ENCODE assay signal across 10 cellular contexts in the genomic region with DNA sequence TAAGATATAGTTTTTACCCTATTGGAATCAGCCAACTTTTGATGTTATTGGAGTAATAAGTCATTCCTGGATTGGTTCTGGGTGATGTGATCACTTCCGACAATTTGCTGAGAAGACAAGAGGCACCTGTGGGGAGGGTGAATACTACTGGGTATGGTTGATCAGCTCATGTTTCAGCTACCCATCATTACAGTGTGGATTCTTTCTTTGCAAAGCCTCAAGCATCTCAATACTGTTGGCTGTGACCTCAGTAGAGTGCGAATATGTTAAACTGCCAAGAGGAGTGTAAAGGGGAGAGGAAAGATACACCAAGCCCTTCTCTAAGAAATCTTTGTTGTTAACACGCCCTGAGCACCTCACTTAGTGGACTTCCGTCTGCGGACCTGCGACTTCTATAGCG.
"Had no signal": no experiment of that assay in that cellular context is flagged by ENCODE, and none has a peak within 500 bp of the region (broad histone marks: within the 10 kb centered on the region; RNA-seq: fewer than 3 reads in every experiment).

No MANE protein-coding gene starts in this region.

- H3K36me3 ChIP-seq: HAP-1 had no signal

- H3K27ac ChIP-seq: GM23248, HL-60, KMS-11 had no signal

- H3K9me3 ChIP-seq: HAP-1 had no signal

- H3K27me3 Mint-ChIP-seq: IgD-negative memory B cell had no signal

- H3K4me1 Mint-ChIP-seq: IgD-negative memory B cell had no signal

- DNase-seq: GM23248, H7, HFFc6, Karpas-422, KBM-7 had no signal

- H3K4me2 ChIP-seq: KMS-11 had no signal

- H3K9ac ChIP-seq: GM23248, KMS-11 had no signal

- H3K4me1 ChIP-seq: HAP-1 had no signal

- H2AFZ ChIP-seq: GM23248 had no signal

- ATAC-seq: HCT116 had no signal

- H3K4me3 ChIP-seq: GM23248, HAP-1 had no signal

- H3K27ac Mint-ChIP-seq: HFFc6, IgD-negative memory B cell had no signal

- H3K4me3 Mint-ChIP-seq: HFFc6, IgD-negative memory B cell had no signal
